8 cellular contexts compared by ENCODE assay signal in the genomic region with DNA sequence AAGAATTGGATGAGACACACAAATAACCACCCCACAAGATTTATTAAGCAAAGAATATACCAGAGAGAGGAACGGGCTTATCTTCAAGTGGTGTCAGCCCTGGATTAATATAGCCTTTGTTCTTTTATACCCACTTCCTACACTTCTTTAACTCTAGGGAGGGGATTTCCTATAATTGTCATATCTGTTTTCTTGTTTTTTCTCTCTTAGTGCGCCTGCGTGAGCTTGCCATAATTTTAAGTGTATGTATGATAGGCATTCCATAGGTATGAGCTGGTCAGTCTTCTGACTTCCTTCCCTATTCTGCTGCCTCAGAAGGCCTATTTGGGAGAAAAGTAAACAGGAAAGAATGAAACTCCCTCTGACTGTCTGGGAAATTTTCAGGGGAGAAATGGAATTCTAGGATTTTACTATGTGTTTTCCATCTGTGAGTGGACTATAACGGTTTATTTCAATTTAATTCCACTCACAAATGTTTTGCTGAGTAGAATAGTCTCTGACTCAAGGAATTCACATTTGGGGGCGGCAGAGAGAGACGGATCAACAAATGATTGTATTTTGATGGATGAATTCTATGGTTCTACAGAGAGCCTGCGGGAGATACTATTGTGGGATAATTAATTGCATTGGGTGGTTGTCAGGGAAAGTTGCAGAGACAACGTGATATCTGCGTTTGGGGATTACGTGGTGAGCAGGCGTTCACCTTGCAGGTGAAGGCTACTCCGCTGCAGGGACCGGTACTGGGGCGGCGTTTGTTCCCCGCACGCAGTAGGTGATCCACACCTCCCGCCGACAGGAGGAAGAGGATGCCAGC. TPM values are rescaled to one million over a fixed set of nuclear protein-coding genes. Genes with fewer than 3 reads are reported as not detected.
DNase-seq lines count a peak whose midpoint lies in the region; ATAC-seq and TF ChIP-seq lines count a peak whose summit lies in the region.

No MANE protein-coding gene starts in this region.

- intact Hi-C loops in esophagus muscularis mucosa (cut with DNase I) (loop anchor here (2.0 kb wide), 1 partner anchor 355 kb away; no protein-coding TSS in a partner anchor), aorta (cut with DNase I) (loop anchor here (2.0 to 10.0 kb wide), 3 partner anchors 55 to 357 kb away; no protein-coding TSS in a partner anchor)

- H3K9me3 ChIP-seq in BLaER1 (no peaks in the 10 kb centered on the region), esophagus muscularis mucosa (no peaks in the 10 kb centered on the region), neuron (ENCODE audit: low read length) (no peaks in the 10 kb centered on the region), aorta (ENCODE audit: control insufficient read depth, low read length) (no peaks in the 10 kb centered on the region)

- TF ChIP-seq CTCF in esophagus muscularis mucosa (IDR thresholded peaks at IDR 0.05): no peak

- H3K9ac ChIP-seq in BLaER1: peak overlapping the region; percentile 88

- H3K27me3 ChIP-seq in BLaER1 (no peaks in the 10 kb centered on the region), esophagus muscularis mucosa (no peaks in the 10 kb centered on the region), neuron (ENCODE audit: insufficient read depth, low read length) (no peaks in the 10 kb centered on the region), aorta (ENCODE audit: control insufficient read depth in 1 of 2, insufficient read depth in 2 of 2, low read length in 1 of 2) (no peaks in the 10 kb centered on the region)

- TF ChIP-seq POLR2A in esophagus muscularis mucosa (IDR thresholded peaks at IDR 0.05; ENCODE audit: low read depth): no peak

- H3K36me3 ChIP-seq in BLaER1 (peaks cover 12% of the 10 kb centered on the region), esophagus muscularis mucosa (peaks cover 0 to 11% (median 0%) of the 10 kb centered on the region in 4 donors), neuron (ENCODE audit: insufficient read depth, low read length) (peaks cover 10% of the 10 kb centered on the region), aorta (ENCODE audit: control insufficient read depth in 1 of 2, insufficient read depth in 2 of 2, low read length in 1 of 2) (no peaks in the 10 kb centered on the region)

- peaks cover 33% of the 10 kb centered on the region for H3K4me1 ChIP-seq in BLaER1
- peaks cover 15 to 28% (median 23%) of the 10 kb centered on the region in 4 donors for H3K4me1 ChIP-seq in esophagus muscularis mucosa
- H3K4me1 ChIP-seq in neuron (ENCODE audit: insufficient read depth, low read length): peaks cover 18% of the 10 kb centered on the region
- peaks cover 0 to 5% of the 10 kb centered on the region in 2 donors for H3K4me1 ChIP-seq in aorta (ENCODE audit: control insufficient read depth in 1 of 2, insufficient read depth in 2 of 2, low read length in 2 of 2)

- WGBS in esophagus muscularis mucosa: 4% methylated on average over 19 of the region's 19 CpGs
- 0 to 1% methylated on average over 14 to 19 of the region's 19 CpGs for WGBS in aorta, 2 donors

- DNase-seq in LHCN-M2 (ENCODE audit: low read depth) (peak; percentile 88), esophagus muscularis mucosa (ENCODE audit: extremely low spot score) (no peak), aorta (no peak)
- peak; percentile 34 to 43 for DNase-seq in activated CD4-positive, alpha-beta T cell treated with anti-CD3 and anti-CD28 coated beads, Interleukin-2, amount 50 U/mL, for 48 hours

- peak overlapping the region; percentile 85 for H2AFZ ChIP-seq in neuron (ENCODE audit: low read depth, low read length)

- H3K4me2 ChIP-seq in BLaER1: peak overlapping the region; percentile 95

- H3K4me3 ChIP-seq in BLaER1: peak overlapping the region; percentile 85
- H3K4me3 ChIP-seq in esophagus muscularis mucosa: peak overlapping the region; percentile 81 to 86 (median 84)
- peak overlapping the region; percentile 70 for H3K4me3 ChIP-seq in neuron (ENCODE audit: low read length)
- peak overlapping the region; percentile 46 to 58 for H3K4me3 ChIP-seq in aorta (ENCODE audit: low read length in 2 of 2)

- peak overlapping the region; percentile 90 for H3K27ac ChIP-seq in BLaER1
- peak overlapping the region; percentile 86 to 91 (median 88) for H3K27ac ChIP-seq in esophagus muscularis mucosa (replicated peaks in 1 of 4)
- peak overlapping the region; percentile 27 to 44 for H3K27ac ChIP-seq in aorta (ENCODE audit: low read depth in 1 of 2, low read length in 2 of 2)

- no peak for TF ChIP-seq EP300 in esophagus muscularis mucosa (IDR thresholded peaks at IDR 0.05)

- ATAC-seq in GM19452 (IDR thresholded peaks at IDR 0.05; ENCODE audit: unreplicated experiment): peak; percentile 1
- ATAC-seq in aorta (ENCODE audit: low FRiP score): peak; percentile 37
- ATAC-seq in HG03045 (IDR thresholded peaks at IDR 0.05; ENCODE audit: unreplicated experiment): no peak

- no peaks in the 10 kb centered on the region; the same call in 1 of the 2 replicates for H4K20me1 ChIP-seq in BLaER1

RNA-seq across cellular contexts. Expression of gene CEP135, which starts 0.6 kb away (rescaled TPM):
- total RNA-seq in LHCN-M2 (2014; rRNA removed) (9.0 and 10.8 TPM in 2 replicates), esophagus muscularis mucosa (1 to 10 TPM; 3.5 to 5.0 (median 3.8) TPM), aorta (10 to 100 TPM; 10.4 to 13.5 TPM)
- polyA plus RNA-seq in LHCN-M2 (2012): 1.5 TPM
- polyA plus RNA-seq in aorta: 1 to 10 TPM; 1.1 to 3.9 TPM

Comparison
In these comparisons a context has a peak if more than half of its experiments do, and no peak if none do; other contexts are left out.
1. H3K27ac ChIP-seq: peak in every context shown above with its lines; median percentile 90 in BLaER1; 88 in esophagus muscularis mucosa; 36 in aorta.
2. DNase-seq: peak in LHCN-M2 (single experiment) and activated CD4-positive, alpha-beta T cell treated with anti-CD3 and anti-CD28 coated beads, Interleukin-2, amount 50 U/mL, for 48 hours (2 of 2); none in esophagus muscularis mucosa (single experiment) and aorta (0 of 2).
3. Peak in every context shown above with its lines, with median percentiles within 50 percentile points of each other: H3K4me3 ChIP-seq.